ENCODE assay signal across 21 cellular contexts in genomic region chr3:180294282-180295027, GRCh38.
"Had no signal": no experiment of that assay in that cellular context is flagged by ENCODE, and none has a peak within 500 bp of the region (broad histone marks: within the 10 kb centered on the region; RNA-seq: fewer than 3 reads in every experiment).

No MANE protein-coding gene starts in this region.

- H3K36me3 ChIP-seq: colonic mucosa, left lung, sigmoid colon, stomach, suprapubic skin, tibial nerve had no signal

- H3K27me3 ChIP-seq: colonic mucosa, dorsolateral prefrontal cortex, hepatocyte, left lung, sigmoid colon, stomach, suprapubic skin, tibial nerve had no signal

- DNase-seq: activated CD4-positive, alpha-beta T cell treated with anti-CD3 and anti-CD28 coated beads, Interleukin-2, amount 50 U/mL, for 4 hours; activated CD8-positive, alpha-beta memory T cell treated with anti-CD3 and anti-CD28 coated beads for 24 hours; activated CD8-positive, alpha-beta memory T cell treated with anti-CD3 and anti-CD28 coated beads, Interleukin-2, amount 50 U/mL, for 4 hours; activated T-cell treated with anti-CD3 and anti-CD28 coated beads, Interleukin-2, amount 50 U/mL, for 24 hours; colonic mucosa; dorsolateral prefrontal cortex; effector memory CD8-positive, alpha-beta T cell; glutamatergic neuron; immature natural killer cell; left lung; naive B cell; nucleus accumbens; posterior cingulate gyrus; sigmoid colon; stimulated activated CD4-positive, alpha-beta T cell treated with anti-CD3 and anti-CD28 coated beads, Interleukin-15, amount 100 ng/mL, for 24 hours; stomach had no signal

- H3K27ac ChIP-seq: colonic mucosa, dorsolateral prefrontal cortex, hepatocyte, left lung, sigmoid colon, stomach, suprapubic skin, tibial nerve had no signal

- H3K4me1 ChIP-seq: colonic mucosa, left lung, sigmoid colon, stomach, suprapubic skin, tibial nerve had no signal

- H3K4me3 ChIP-seq: colonic mucosa, dorsolateral prefrontal cortex, hepatocyte, left lung, lung, sigmoid colon, smooth muscle cell, stomach, suprapubic skin, tibial nerve had no signal

- H3K9me3 ChIP-seq: colonic mucosa, left lung, sigmoid colon, stomach, suprapubic skin, tibial nerve had no signal
